7 cellular contexts compared by ENCODE assay signal in the genomic region with DNA sequence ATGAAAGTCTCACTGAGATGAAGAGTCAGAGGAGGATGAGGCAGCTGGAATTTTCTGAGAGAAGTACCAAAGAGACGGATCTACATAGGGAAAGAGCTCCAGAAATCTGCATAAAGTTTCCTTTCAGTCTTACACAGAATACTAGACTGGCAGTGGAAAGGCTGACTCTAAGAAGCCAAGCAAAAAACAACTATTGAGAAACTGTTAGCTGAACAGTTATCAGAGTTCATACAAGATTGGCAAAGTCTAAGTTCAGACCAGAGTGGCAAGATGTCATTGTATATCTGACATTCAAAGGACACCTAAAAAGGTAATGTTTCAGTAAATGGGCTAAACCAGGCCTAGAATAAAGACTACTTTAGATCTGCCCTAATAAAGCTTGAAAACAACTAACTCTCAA.
"Had no signal": no experiment of that assay in that cellular context is flagged by ENCODE, and none has a peak within 500 bp of the region (broad histone marks: within the 10 kb centered on the region; RNA-seq: fewer than 3 reads in every experiment).

No MANE protein-coding gene starts in this region.

- DNase-seq: GDM1, GF-D8 had no signal

- H3K4me3 ChIP-seq: GM12878 had no signal

- ATAC-seq: GM12878 had no signal

- FAIRE-seq: GM12878, GM12891, GM12892, GM18507, GM19239 had no signal
